In the genomic region with DNA sequence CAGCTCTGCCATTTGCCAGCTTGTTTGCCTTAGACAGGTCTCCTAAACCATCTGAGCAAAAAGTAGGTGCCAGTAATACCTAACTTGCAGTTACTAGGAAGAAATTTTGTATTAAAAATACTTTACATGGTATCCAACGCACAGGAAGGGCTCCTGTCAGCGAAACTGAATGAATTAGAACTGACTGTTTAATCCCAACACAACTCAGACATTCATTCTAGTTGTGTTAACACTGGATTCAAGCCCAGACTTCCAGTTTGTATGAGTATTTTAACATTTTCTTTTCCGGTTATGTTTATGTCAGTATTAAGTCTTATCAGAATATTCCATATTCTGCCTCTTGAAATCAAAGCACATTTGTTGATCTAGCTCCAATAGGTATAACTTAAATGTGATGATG, we compare ENCODE assay signal across 15 cellular contexts.
"Had no signal": no experiment of that assay in that cellular context is flagged by ENCODE, and none has a peak within 500 bp of the region (broad histone marks: within the 10 kb centered on the region; RNA-seq: fewer than 3 reads in every experiment).

No MANE protein-coding gene starts in this region.

- H3K27ac ChIP-seq: thyroid gland had no signal

- H3K36me3 ChIP-seq: thyroid gland had no signal

- FAIRE-seq: urothelium cell line had no signal

- H3K27me3 ChIP-seq: thyroid gland had no signal

- DNase-seq: activated CD4-positive, alpha-beta T cell treated with anti-CD3 and anti-CD28 coated beads for 1 hour; activated CD4-positive, alpha-beta T cell treated with anti-CD3 and anti-CD28 coated beads, Interleukin-2, amount 50 U/mL, for 48 hours; activated CD8-positive, alpha-beta memory T cell treated with anti-CD3 and anti-CD28 coated beads, Interleukin-2, amount 10 ng/mL, durations not matched to agents 7 days and 5 days; activated gamma-delta T cell; activated T-cell treated with anti-CD3 and anti-CD28 coated beads, Interleukin-2, amount 50 U/mL, for 24 hours; amygdala; effector CD4-positive, alpha-beta T cell; left colon; occipital lobe; retina; stimulated activated CD4-positive, alpha-beta T cell treated with anti-CD3 and anti-CD28 coated beads, Interleukin-15, amount 100 ng/mL, for 24 hours; stimulated activated CD4-positive, alpha-beta T cell treated with anti-CD3 and anti-CD28 coated beads, Interleukin-4, amount 100 ng/mL, for 24 hours; thyroid gland had no signal

- H3K4me3 ChIP-seq: lung, thyroid gland had no signal

- H3K9me3 ChIP-seq: thyroid gland had no signal
